Comparison of ENCODE assay signal across 7 cellular contexts in the genomic region with DNA sequence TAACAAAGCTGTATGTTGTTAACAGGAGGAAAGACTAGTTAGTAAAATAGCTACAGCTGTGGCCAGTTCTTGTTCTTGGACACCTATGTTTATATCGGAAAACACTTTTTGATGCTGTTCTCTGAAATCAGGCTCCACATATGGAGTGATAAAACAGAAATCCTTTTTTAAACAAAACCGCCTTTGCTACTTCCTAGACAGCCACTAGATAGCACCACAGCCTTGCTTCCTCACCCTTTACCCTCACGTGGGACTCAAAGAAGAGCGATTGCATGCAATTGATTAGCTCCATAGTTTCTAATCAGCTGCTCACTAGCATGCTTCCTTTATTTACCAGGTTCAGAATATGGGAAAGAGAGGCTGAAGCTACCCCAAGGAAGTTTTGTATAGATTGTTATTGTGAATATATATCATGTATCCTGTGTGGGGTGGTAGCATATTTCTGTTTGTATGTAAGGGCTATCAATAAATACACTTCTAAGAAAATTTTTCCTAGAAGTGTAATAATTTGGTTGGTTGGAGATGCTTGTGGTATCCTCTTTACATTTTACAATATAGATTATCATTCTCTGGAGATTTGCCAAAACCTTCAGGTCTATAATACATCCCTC. TPM values are rescaled to one million over a fixed set of nuclear protein-coding genes. Genes with fewer than 3 reads are reported as not detected.
A peak's percentile ranks its signal among the peaks of the same experiment; 100 is the strongest.
DNase-seq lines count a peak whose midpoint lies in the region; ATAC-seq, FAIRE-seq and TF ChIP-seq lines count a peak whose summit lies in the region.

No MANE protein-coding gene starts in this region.

- peak; percentile 49 for DNase-seq in LoVo (ENCODE audit: low spot score)
- peak; percentile 40 to 76 for DNase-seq in fibroblast of lung (ENCODE audit: low read depth in 2 of 2)
- no peak for DNase-seq in retinal pigment epithelial cell (ENCODE audit: low read depth)

- no peaks in the 10 kb centered on the region for H3K36me3 ChIP-seq in fibroblast of lung (ENCODE audit: control insufficient read depth, insufficient read depth, low read length)

- H3K9me3 ChIP-seq in fibroblast of lung (ENCODE audit: control insufficient read depth, insufficient read depth, low read depth, low read length), result no peaks in the 10 kb centered on the region

- H3K4me2 ChIP-seq in fibroblast of lung (ENCODE audit: extremely low read depth, insufficient read depth, low read length), result no peak overlapping the region

- no peak overlapping the region for H3K27ac ChIP-seq in fibroblast of lung (ENCODE audit: insufficient read depth, low read length)

- TF ChIP-seq CTCF in fibroblast of lung (conservative IDR thresholded peaks at IDR 0.05 in 1 of 2, IDR thresholded peaks at IDR 0.05 in 1 of 2; ENCODE audit: low read depth in 1 of 2, low read length in 2 of 2) (peak; percentile 76 to 85), retinal pigment epithelial cell (conservative IDR thresholded peaks at IDR 0.05; ENCODE audit: low read depth, low read length) (peak; percentile 67)

- H3K4me1 ChIP-seq in fibroblast of lung (ENCODE audit: control insufficient read depth, extremely low read depth, insufficient read depth, low read length), result no peaks in the 10 kb centered on the region

- no peak overlapping the region for H3K4me3 ChIP-seq in fibroblast of lung (replicated peaks in 1 of 4; ENCODE audit: control extremely low read depth in 1 of 4, insufficient read depth in 1 of 4, low read depth in 3 of 4, low read length in 4 of 4)
- H3K4me3 ChIP-seq in retinal pigment epithelial cell (ENCODE audit: low read length), result no peak overlapping the region

- H2AFZ ChIP-seq in fibroblast of lung (ENCODE audit: low read length), result no peak overlapping the region

- no peaks in the 10 kb centered on the region for H4K20me1 ChIP-seq in fibroblast of lung (ENCODE audit: control insufficient read depth, extremely low read depth, insufficient read depth, low read length)

- ATAC-seq in SK-N-SH treated with all-trans-retinoic acid at 6 μM for 48 hours, result peak; percentile 68
- no peak for ATAC-seq in GM18511 (IDR thresholded peaks at IDR 0.05; ENCODE audit: unreplicated experiment)
- ATAC-seq in GM19452 (IDR thresholded peaks at IDR 0.05; ENCODE audit: unreplicated experiment), result no peak

- H3K9ac ChIP-seq in fibroblast of lung (ENCODE audit: insufficient read depth, low read length), result no peak overlapping the region

- H3K79me2 ChIP-seq in fibroblast of lung (ENCODE audit: control insufficient read depth, insufficient read depth, low read length), result peaks cover 4% of the 10 kb centered on the region

- FAIRE-seq in G401.6 (lab: Jason Lieb, UNC), result peak; percentile 27

- H3K27me3 ChIP-seq in fibroblast of lung (ENCODE audit: control insufficient read depth, insufficient read depth, low read length), result no peaks in the 10 kb centered on the region

TF ChIP-seq in SK-N-SH treated with all-trans-retinoic acid at 6 μM for 48 hours, 23 proteins besides CTCF, POLR2A, EP300 and RAD21:
- no peak for TF ChIP-seq GLIS3 (CRISPR knock-in tag; IDR thresholded peaks at IDR 0.05)
- TF ChIP-seq RARB (CRISPR knock-in tag; IDR thresholded peaks at IDR 0.05), result no peak
- TF ChIP-seq BACH2 (CRISPR knock-in tag; IDR thresholded peaks at IDR 0.05; ENCODE audit: borderline replicate concordance), result no peak
- TF ChIP-seq, protein P1, sequence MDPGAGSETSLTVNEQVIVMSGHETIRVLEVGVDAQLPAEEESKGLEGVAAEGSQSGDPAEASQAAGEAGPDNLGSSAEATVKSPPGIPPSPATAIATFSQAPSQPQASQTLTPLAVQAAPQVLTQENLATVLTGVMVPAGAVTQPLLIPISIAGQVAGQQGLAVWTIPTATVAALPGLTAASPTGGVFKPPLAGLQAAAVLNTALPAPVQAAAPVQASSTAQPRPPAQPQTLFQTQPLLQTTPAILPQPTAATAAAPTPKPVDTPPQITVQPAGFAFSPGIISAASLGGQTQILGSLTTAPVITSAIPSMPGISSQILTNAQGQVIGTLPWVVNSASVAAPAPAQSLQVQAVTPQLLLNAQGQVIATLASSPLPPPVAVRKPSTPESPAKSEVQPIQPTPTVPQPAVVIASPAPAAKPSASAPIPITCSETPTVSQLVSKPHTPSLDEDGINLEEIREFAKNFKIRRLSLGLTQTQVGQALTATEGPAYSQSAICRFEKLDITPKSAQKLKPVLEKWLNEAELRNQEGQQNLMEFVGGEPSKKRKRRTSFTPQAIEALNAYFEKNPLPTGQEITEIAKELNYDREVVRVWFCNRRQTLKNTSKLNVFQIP (CRISPR knock-in tag; IDR thresholded peaks at IDR 0.05; ENCODE audit: borderline replicate concordance, low read depth), result no peak
- no peak for TF ChIP-seq ZC3H10 (CRISPR knock-in tag; IDR thresholded peaks at IDR 0.05)
- TF ChIP-seq ZFP3 (CRISPR knock-in tag; IDR thresholded peaks at IDR 0.05), result no peak
- TF ChIP-seq, protein P2, sequence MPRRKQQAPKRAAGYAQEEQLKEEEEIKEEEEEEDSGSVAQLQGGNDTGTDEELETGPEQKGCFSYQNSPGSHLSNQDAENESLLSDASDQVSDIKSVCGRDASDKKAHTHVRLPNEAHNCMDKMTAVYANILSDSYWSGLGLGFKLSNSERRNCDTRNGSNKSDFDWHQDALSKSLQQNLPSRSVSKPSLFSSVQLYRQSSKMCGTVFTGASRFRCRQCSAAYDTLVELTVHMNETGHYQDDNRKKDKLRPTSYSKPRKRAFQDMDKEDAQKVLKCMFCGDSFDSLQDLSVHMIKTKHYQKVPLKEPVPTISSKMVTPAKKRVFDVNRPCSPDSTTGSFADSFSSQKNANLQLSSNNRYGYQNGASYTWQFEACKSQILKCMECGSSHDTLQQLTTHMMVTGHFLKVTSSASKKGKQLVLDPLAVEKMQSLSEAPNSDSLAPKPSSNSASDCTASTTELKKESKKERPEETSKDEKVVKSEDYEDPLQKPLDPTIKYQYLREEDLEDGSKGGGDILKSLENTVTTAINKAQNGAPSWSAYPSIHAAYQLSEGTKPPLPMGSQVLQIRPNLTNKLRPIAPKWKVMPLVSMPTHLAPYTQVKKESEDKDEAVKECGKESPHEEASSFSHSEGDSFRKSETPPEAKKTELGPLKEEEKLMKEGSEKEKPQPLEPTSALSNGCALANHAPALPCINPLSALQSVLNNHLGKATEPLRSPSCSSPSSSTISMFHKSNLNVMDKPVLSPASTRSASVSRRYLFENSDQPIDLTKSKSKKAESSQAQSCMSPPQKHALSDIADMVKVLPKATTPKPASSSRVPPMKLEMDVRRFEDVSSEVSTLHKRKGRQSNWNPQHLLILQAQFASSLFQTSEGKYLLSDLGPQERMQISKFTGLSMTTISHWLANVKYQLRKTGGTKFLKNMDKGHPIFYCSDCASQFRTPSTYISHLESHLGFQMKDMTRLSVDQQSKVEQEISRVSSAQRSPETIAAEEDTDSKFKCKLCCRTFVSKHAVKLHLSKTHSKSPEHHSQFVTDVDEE (CRISPR knock-in tag; IDR thresholded peaks at IDR 0.05), result no peak
- TF ChIP-seq CSDC2 (CRISPR knock-in tag; IDR thresholded peaks at IDR 0.05), result no peak
- no peak for TF ChIP-seq ZFP30 (CRISPR knock-in tag; IDR thresholded peaks at IDR 0.05)
- no peak for TF ChIP-seq SNAI2 (CRISPR knock-in tag; IDR thresholded peaks at IDR 0.05)
- no peak for TF ChIP-seq ISL1 (CRISPR knock-in tag; IDR thresholded peaks at IDR 0.05)
- TF ChIP-seq ZNF565 (CRISPR knock-in tag; conservative IDR thresholded peaks at IDR 0.05; ENCODE audit: low read depth), result no peak
- TF ChIP-seq, protein P3, sequence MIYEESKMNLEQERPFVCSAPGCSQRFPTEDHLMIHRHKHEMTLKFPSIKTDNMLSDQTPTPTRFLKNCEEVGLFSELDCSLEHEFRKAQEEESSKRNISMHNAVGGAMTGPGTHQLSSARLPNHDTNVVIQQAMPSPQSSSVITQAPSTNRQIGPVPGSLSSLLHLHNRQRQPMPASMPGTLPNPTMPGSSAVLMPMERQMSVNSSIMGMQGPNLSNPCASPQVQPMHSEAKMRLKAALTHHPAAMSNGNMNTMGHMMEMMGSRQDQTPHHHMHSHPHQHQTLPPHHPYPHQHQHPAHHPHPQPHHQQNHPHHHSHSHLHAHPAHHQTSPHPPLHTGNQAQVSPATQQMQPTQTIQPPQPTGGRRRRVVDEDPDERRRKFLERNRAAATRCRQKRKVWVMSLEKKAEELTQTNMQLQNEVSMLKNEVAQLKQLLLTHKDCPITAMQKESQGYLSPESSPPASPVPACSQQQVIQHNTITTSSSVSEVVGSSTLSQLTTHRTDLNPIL (CRISPR knock-in tag; IDR thresholded peaks at IDR 0.05; ENCODE audit: low read depth), result no peak
- TF ChIP-seq TCF4 (CRISPR knock-in tag; IDR thresholded peaks at IDR 0.05; ENCODE audit: borderline replicate concordance), result no peak
- no peak for TF ChIP-seq PPARA (CRISPR knock-in tag; IDR thresholded peaks at IDR 0.05; ENCODE audit: borderline replicate concordance)

RNA-seq across cellular contexts. Expression of a gene that starts 4.3 kb away (rescaled TPM):
- total RNA-seq in fibroblast of lung, result 17.0 and 17.5 TPM in 2 replicates
- 12.6 and 16.6 TPM in 2 replicates for polyA plus RNA-seq in fibroblast of lung
- 11.3 and 11.8 TPM in 2 replicates for polyA plus RNA-seq in fibroblast of lung (2012)
- polyA minus RNA-seq in fibroblast of lung (ENCODE audit: low replicate concordance), result 1.9 and 2.6 TPM in 2 replicates

RNA-seq across cellular contexts. Expression of a gene that starts 11.4 kb away (rescaled TPM):
- 0.51 and 0.66 TPM in 2 replicates for total RNA-seq in fibroblast of lung
- 0.98 and 1.2 TPM in 2 replicates for polyA plus RNA-seq in fibroblast of lung
- polyA plus RNA-seq in fibroblast of lung (2012), result 1.3 TPM in 2 replicates
- not detected in 2 replicates for polyA minus RNA-seq in fibroblast of lung (ENCODE audit: low replicate concordance)

RNA-seq across cellular contexts. Expression of a gene that starts 34.0 kb away (rescaled TPM):
- total RNA-seq in fibroblast of lung, result 49.3 and 50.5 TPM in 2 replicates
- polyA plus RNA-seq in fibroblast of lung, result 9.1 and 16.9 TPM in 2 replicates
- 11.0 and 20.3 TPM in 2 replicates for polyA plus RNA-seq in fibroblast of lung (2012)
- 22.5 and 40.8 TPM in 2 replicates for polyA minus RNA-seq in fibroblast of lung (ENCODE audit: low replicate concordance)

RNA-seq across cellular contexts. Expression of a gene that starts 42.8 kb away (rescaled TPM):
- not detected in 2 replicates for total RNA-seq in fibroblast of lung
- polyA plus RNA-seq in fibroblast of lung, result 0.02 TPM in 1 of 2 replicates, not detected in the other
- polyA plus RNA-seq in fibroblast of lung (2012), result not detected in 2 replicates
- not detected in 2 replicates for polyA minus RNA-seq in fibroblast of lung (ENCODE audit: low replicate concordance)

RNA-seq across cellular contexts. Expression of a gene that starts 44.0 kb away (rescaled TPM):
- 68.4 and 90.4 TPM in 2 replicates for total RNA-seq in fibroblast of lung
- 89.9 and 95.3 TPM in 2 replicates for polyA plus RNA-seq in fibroblast of lung
- polyA plus RNA-seq in fibroblast of lung (2012), result 70.6 and 71.8 TPM in 2 replicates
- 37.3 and 39.0 TPM in 2 replicates for polyA minus RNA-seq in fibroblast of lung (ENCODE audit: low replicate concordance)
